ENCODE assay signal across 21 cellular contexts in genomic region chr11:74154621-74155281, GRCh38. TPM values are rescaled to one million over a fixed set of nuclear protein-coding genes. Genes with fewer than 3 reads are reported as not detected.
DNase-seq lines count a peak whose midpoint lies in the region; ATAC-seq, FAIRE-seq and TF ChIP-seq lines count a peak whose summit lies in the region.
"Had no signal": no experiment of that assay in that cellular context is flagged by ENCODE, and none has a peak within 500 bp of the region (broad histone marks: within the 10 kb centered on the region; RNA-seq: fewer than 3 reads in every experiment).

No MANE protein-coding gene starts in this region.

- peaks cover 11% of the 10 kb centered on the region; the same call in 1 of the 3 replicates for H3K9me3 ChIP-seq in A549
- no peaks in the 10 kb centered on the region for H3K9me3 ChIP-seq in HCT116 (ENCODE audit: control insufficient read depth in 1 of 2, insufficient read depth in 1 of 2, low read depth in 1 of 2, low read length in 2 of 2)
- no peaks in the 10 kb centered on the region for H3K9me3 ChIP-seq in sigmoid colon
- H3K9me3 ChIP-seq: transverse colon had no signal

- TF ChIP-seq EP300 in A549 (IDR thresholded peaks at IDR 0.05) (no peak), sigmoid colon (IDR thresholded peaks at IDR 0.05) (no peak)

- no peaks in the 10 kb centered on the region for H4K20me1 ChIP-seq in HCT116 (ENCODE audit: insufficient read depth)

- H3K79me2 ChIP-seq in HCT116 (ENCODE audit: insufficient read depth, low read length): peaks cover 34% of the 10 kb centered on the region

- no peaks in the 10 kb centered on the region for H3K9me2 ChIP-seq in HCT116 (ENCODE audit: insufficient read depth)

- DNase-seq in A549 (ENCODE audit: low read depth in 1 of 2, low spot score in 1 of 2) (peak in 1 of 2 experiments; percentile 42), HCT116 (ENCODE audit: low read depth, low spot score) (no peak), fibroblast of the aortic adventitia (ENCODE audit: low read depth) (peak; percentile 53), natural killer cell (no peak), sigmoid colon (no peak)
- DNase-seq in stimulated activated effector memory CD8-positive, alpha-beta T cell treated with anti-CD3 and anti-CD28 coated beads, Interleukin-12 subunit alpha, Interleukin-12 subunit beta, amount 100 ng/mL, for 72 hours (ENCODE audit: low spot score in 2 of 2): no peak
- DNase-seq: ACHN; amygdala; CD4-positive, alpha-beta memory T cell; hippocampal formation; left cardiac atrium; NCI-H748 treated with DMSO at 0.1 percent for 48 hours; T-cell; transverse colon had no signal

- no TSS peak for BruUV-seq in HCT116 (replicated peaks; lab: Mats Ljungman, UMichigan)

- TF ChIP-seq CTCF in A549 (IDR thresholded peaks at IDR 0.05) (no peak), HCT116 (IDR thresholded peaks at IDR 0.05 in 2 of 3, conservative IDR thresholded peaks at IDR 0.05 in 1 of 3; ENCODE audit: borderline replicate concordance in 1 of 3, insufficient read depth in 1 of 3, low read depth in 2 of 3, low read length in 2 of 3) (no peak), fibroblast of the aortic adventitia (IDR thresholded peaks at IDR 0.05; ENCODE audit: insufficient read depth, low read length) (no peak), natural killer cell (IDR thresholded peaks at IDR 0.05) (no peak), sigmoid colon (IDR thresholded peaks at IDR 0.05) (no peak)

- POLR2A ChIA-PET in A549 (lab: Yijun Ruan, JAX) (interaction anchor here (0.5 to 1.0 kb wide), 3 partner anchors 16 to 80 kb away, joined by 3 to 7 read pairs (median 4); partner anchors contain the start of genes C2CD3 and PPME1), HCT116 (lab: Charles Lee) (no interaction called here)

- no peak overlapping the region for H3K27ac Mint-ChIP-seq in stimulated activated effector memory CD8-positive, alpha-beta T cell treated with anti-CD3 and anti-CD28 coated beads, Interleukin-12 subunit alpha, Interleukin-12 subunit beta, amount 100 ng/mL, for 72 hours
- H3K27ac Mint-ChIP-seq in natural killer cell: no peak overlapping the region
- H3K27ac Mint-ChIP-seq: activated T-helper 17 cell treated with anti-CD3 and anti-CD28 coated beads, Interleukin-2, amount 50 U/mL, for 72 hours; T-cell had no signal

- WGBS in A549 (ENCODE audit: missing lambda C conversion rate): 32% methylated on average over 1 of the region's 1 CpG
- WGBS in sigmoid colon, 2 donors: 91% methylated on average over 1 of the region's 1 CpG

- no peak overlapping the region for H2AFZ ChIP-seq in HCT116 (ENCODE audit: low read depth, low read length, poor library complexity, severe bottlenecking)

- ATAC-seq in A549: peak in 1 of 2 experiments; percentile 53; a peak in 2 of 6 replicates
- peak; percentile 17; the same call in 1 of the 2 replicates for ATAC-seq in HCT116
- peak; percentile 63 for ATAC-seq in SK-N-SH treated with all-trans-retinoic acid at 6 μM for 48 hours
- ATAC-seq in GM21367 (IDR thresholded peaks at IDR 0.05; ENCODE audit: unreplicated experiment): no peak
- ATAC-seq in stimulated activated effector memory CD8-positive, alpha-beta T cell treated with anti-CD3 and anti-CD28 coated beads, Interleukin-12 subunit alpha, Interleukin-12 subunit beta, amount 100 ng/mL, for 72 hours: no peak
- ATAC-seq in natural killer cell: no peak
- ATAC-seq: activated T-helper 17 cell treated with anti-CD3 and anti-CD28 coated beads, Interleukin-2, amount 50 U/mL, for 72 hours; left cardiac atrium; T-cell had no signal

- RAD21 ChIA-PET in HCT116 (lab: Charles Lee; ENCODE audit: low non-redundant PET in 1 of 2, low total read pairs in 2 of 2, uncharacterized antibody in 2 of 2, unreplicated experiment in 2 of 2): no interaction called here

- H3K27me3 Mint-ChIP-seq in natural killer cell (ENCODE audit: low read depth in 2 of 2): no peaks in the 10 kb centered on the region
- H3K27me3 Mint-ChIP-seq: activated T-helper 17 cell treated with anti-CD3 and anti-CD28 coated beads, Interleukin-2, amount 50 U/mL, for 72 hours; CD4-positive, alpha-beta memory T cell; T-cell had no signal

- intact Hi-C loops in HCT116 (cut with micrococcal nuclease) (no loop called here), natural killer cell (cut with micrococcal nuclease) (no loop called here), sigmoid colon (cut with DNase I) (no loop called here)

- TF ChIP-seq POLR2A in A549 (IDR thresholded peaks at IDR 0.05; ENCODE audit: low read length) (no peak), HCT116 (IDR thresholded peaks at IDR 0.05; ENCODE audit: borderline replicate concordance, extremely low read depth, insufficient read depth, insufficient read length) (no peak), sigmoid colon (IDR thresholded peaks at IDR 0.05) (no peak)

- no peak overlapping the region for H3K4me3 Mint-ChIP-seq in stimulated activated effector memory CD8-positive, alpha-beta T cell treated with anti-CD3 and anti-CD28 coated beads, Interleukin-12 subunit alpha, Interleukin-12 subunit beta, amount 100 ng/mL, for 72 hours
- H3K4me3 Mint-ChIP-seq in natural killer cell: no peak overlapping the region
- H3K4me3 Mint-ChIP-seq: activated T-helper 17 cell treated with anti-CD3 and anti-CD28 coated beads, Interleukin-2, amount 50 U/mL, for 72 hours; T-cell had no signal

- TF ChIP-seq RAD21 in A549 (conservative IDR thresholded peaks at IDR 0.05 in 1 of 2, IDR thresholded peaks at IDR 0.05 in 1 of 2) (no peak), HCT116 (IDR thresholded peaks at IDR 0.05; ENCODE audit: low read depth) (no peak)

- no peaks in the 10 kb centered on the region for H3K36me3 ChIP-seq in HCT116 (ENCODE audit: control insufficient read depth in 1 of 2, insufficient read depth in 2 of 2, low read length in 2 of 2)
- peaks cover 0 to 10% (median 0%) of the 10 kb centered on the region in 4 donors for H3K36me3 ChIP-seq in sigmoid colon

- H3K27me3 ChIP-seq in HCT116 (ENCODE audit: insufficient read depth, low read length) (no peaks in the 10 kb centered on the region), sigmoid colon (no peaks in the 10 kb centered on the region)
- H3K27me3 ChIP-seq: esophagus muscularis mucosa, transverse colon had no signal

- peaks cover 37% of the 10 kb centered on the region for H3K36me3 Mint-ChIP-seq in stimulated activated effector memory CD8-positive, alpha-beta T cell treated with anti-CD3 and anti-CD28 coated beads, Interleukin-12 subunit alpha, Interleukin-12 subunit beta, amount 100 ng/mL, for 72 hours
- peaks cover 6% of the 10 kb centered on the region for H3K36me3 Mint-ChIP-seq in natural killer cell

- FAIRE-seq in A549 (lab: Jason Lieb, UNC): no peak
- FAIRE-seq: RCC 7860 had no signal

- H3K27ac ChIP-seq in A549 (peak overlapping the region; percentile 28 to 70; a peak in 5 of 6 replicates), HCT116 (ENCODE audit: low read depth, low read length) (no peak overlapping the region), sigmoid colon (no peak overlapping the region)
- H3K27ac ChIP-seq: esophagus muscularis mucosa, skin epidermis, transverse colon, VCaP had no signal

- CTCF ChIA-PET in A549 (lab: Yijun Ruan, JAX) (interaction anchor here (0.6 to 1.1 kb wide), 2 partner anchors 16 to 415 kb away, joined by 3 read pairs; partner anchors contain the start of gene C2CD3), HCT116 (lab: Charles Lee) (no interaction called here)

- peaks cover 12% of the 10 kb centered on the region for H3K4me1 Mint-ChIP-seq in stimulated activated effector memory CD8-positive, alpha-beta T cell treated with anti-CD3 and anti-CD28 coated beads, Interleukin-12 subunit alpha, Interleukin-12 subunit beta, amount 100 ng/mL, for 72 hours
- H3K4me1 Mint-ChIP-seq in natural killer cell: peaks cover 5 to 29% of the 10 kb centered on the region in 2 donors
- H3K4me1 Mint-ChIP-seq: activated T-helper 17 cell treated with anti-CD3 and anti-CD28 coated beads, Interleukin-2, amount 50 U/mL, for 72 hours had no signal

- H3K9me3 Mint-ChIP-seq in stimulated activated effector memory CD8-positive, alpha-beta T cell treated with anti-CD3 and anti-CD28 coated beads, Interleukin-12 subunit alpha, Interleukin-12 subunit beta, amount 100 ng/mL, for 72 hours: no peaks in the 10 kb centered on the region
- no peaks in the 10 kb centered on the region for H3K9me3 Mint-ChIP-seq in natural killer cell
- H3K9me3 Mint-ChIP-seq: activated T-helper 17 cell treated with anti-CD3 and anti-CD28 coated beads, Interleukin-2, amount 50 U/mL, for 72 hours; T-cell had no signal

- H3K4me3 ChIP-seq in A549 (no peak overlapping the region), HCT116 (replicated peaks in 1 of 2; ENCODE audit: low read depth in 1 of 2, low read length in 2 of 2) (no peak overlapping the region), fibroblast of the aortic adventitia (ENCODE audit: low read depth, low read length) (no peak overlapping the region), sigmoid colon (no peak overlapping the region)
- H3K4me3 ChIP-seq: esophagus muscularis mucosa, skin epidermis, transverse colon had no signal

- H3K4me1 ChIP-seq in A549: peaks cover 32% of the 10 kb centered on the region
- H3K4me1 ChIP-seq in HCT116 (ENCODE audit: control insufficient read depth in 1 of 2, insufficient read depth in 2 of 2, low read length in 2 of 2): peaks cover 2 to 13% of the 10 kb centered on the region in 2 experiments; a peak in 2 of 4 replicates
- peaks cover 0 to 5% (median 0%) of the 10 kb centered on the region in 4 donors for H3K4me1 ChIP-seq in sigmoid colon

- H3K9ac ChIP-seq in HCT116 (ENCODE audit: low read length): no peak overlapping the region

- H3K4me2 ChIP-seq in A549: peak overlapping the region; percentile 31
- H3K4me2 ChIP-seq in HCT116 (ENCODE audit: low read length): peak overlapping the region; percentile 37; the same call in 1 of the 2 replicates

RNA-seq across cellular contexts. Expression of gene C2CD3, which starts 16.1 kb away (rescaled TPM):
- polyA plus RNA-seq in A549 (2011; rRNA removed) (15.2 and 22.7 TPM in 2 replicates), A549 (2017; fragmentation: RNase III; extraction: RNeasy Plus Mini Kit Qiagen cat#74134 plus additional on column Dnase treatment) (18.2 to 19.8 TPM (median 19.3 TPM) in 3 replicates), sigmoid colon (10 to 100 TPM in 1 of 3 donors, 1 to 10 TPM in 2; 6.9 to 17.2 (median 7.2) TPM)
- polyA plus RNA-seq in A549 (2012; cell fraction: cytosol; rRNA removed): 9.3 and 12.0 TPM in 2 replicates
- 17.1 and 19.9 TPM in 2 replicates for polyA plus RNA-seq in A549 (2012; cell fraction: nucleus; rRNA removed)
- 60.4 and 64.1 TPM in 2 replicates for polyA minus RNA-seq in A549 (2011; rRNA and poly(A)+ RNA removed)
- total RNA-seq in HCT116 (2021; ENCODE audit: unreplicated experiment) (30.6 TPM), fibroblast of the aortic adventitia (ENCODE audit: low replicate concordance) (8.2 and 21.7 TPM in 2 replicates), natural killer cell (10 to 100 TPM; 55.0 to 67.6 (median 58.1) TPM), sigmoid colon (10 to 100 TPM; 12.1 to 29.1 (median 19.7) TPM)
- polyA plus RNA-seq in HCT116 (2012): 14.8 and 16.4 TPM in 2 replicates

RNA-seq across cellular contexts. Expression of gene PPME1, which starts 16.3 kb away (rescaled TPM):
- polyA plus RNA-seq in A549 (2011; rRNA removed) (69.2 and 82.6 TPM in 2 replicates), A549 (2017; fragmentation: RNase III; extraction: RNeasy Plus Mini Kit Qiagen cat#74134 plus additional on column Dnase treatment) (82.2 to 89.8 TPM (median 85.7 TPM) in 3 replicates), sigmoid colon (10 to 100 TPM; 10.8 to 22.7 (median 18.7) TPM)
- 69.1 and 92.7 TPM in 2 replicates for polyA plus RNA-seq in A549 (2012; cell fraction: cytosol; rRNA removed)
- polyA plus RNA-seq in A549 (2012; cell fraction: nucleus; rRNA removed): 114 and 127 TPM in 2 replicates
- polyA minus RNA-seq in A549 (2011; rRNA and poly(A)+ RNA removed): 62.2 and 63.0 TPM in 2 replicates
- total RNA-seq in HCT116 (2021; ENCODE audit: unreplicated experiment) (68.3 TPM), fibroblast of the aortic adventitia (ENCODE audit: low replicate concordance) (20.8 and 22.4 TPM in 2 replicates), natural killer cell (10 to 100 TPM; 15.6 to 18.5 (median 16.9) TPM), sigmoid colon (10 to 100 TPM; 17.7 to 21.9 (median 19.5) TPM)
- polyA plus RNA-seq in HCT116 (2012): 56.9 and 72.0 TPM in 2 replicates

Comparison
In these comparisons a context has a peak if more than half of its experiments do, and no peak if none do; other contexts are left out.
1. ATAC-seq: peak in HCT116 (single experiment) and SK-N-SH treated with all-trans-retinoic acid at 6 μM for 48 hours (single experiment); none in GM21367 (single experiment), stimulated activated effector memory CD8-positive, alpha-beta T cell treated with anti-CD3 and anti-CD28 coated beads, Interleukin-12 subunit alpha, Interleukin-12 subunit beta, amount 100 ng/mL, for 72 hours (single experiment) and natural killer cell (0 of 3).
2. H3K27ac ChIP-seq: peak in A549 (2 of 2); none in HCT116 (single experiment) and sigmoid colon (0 of 4).